Comparison of ENCODE assay signal across 6 cellular contexts in the genomic region with DNA sequence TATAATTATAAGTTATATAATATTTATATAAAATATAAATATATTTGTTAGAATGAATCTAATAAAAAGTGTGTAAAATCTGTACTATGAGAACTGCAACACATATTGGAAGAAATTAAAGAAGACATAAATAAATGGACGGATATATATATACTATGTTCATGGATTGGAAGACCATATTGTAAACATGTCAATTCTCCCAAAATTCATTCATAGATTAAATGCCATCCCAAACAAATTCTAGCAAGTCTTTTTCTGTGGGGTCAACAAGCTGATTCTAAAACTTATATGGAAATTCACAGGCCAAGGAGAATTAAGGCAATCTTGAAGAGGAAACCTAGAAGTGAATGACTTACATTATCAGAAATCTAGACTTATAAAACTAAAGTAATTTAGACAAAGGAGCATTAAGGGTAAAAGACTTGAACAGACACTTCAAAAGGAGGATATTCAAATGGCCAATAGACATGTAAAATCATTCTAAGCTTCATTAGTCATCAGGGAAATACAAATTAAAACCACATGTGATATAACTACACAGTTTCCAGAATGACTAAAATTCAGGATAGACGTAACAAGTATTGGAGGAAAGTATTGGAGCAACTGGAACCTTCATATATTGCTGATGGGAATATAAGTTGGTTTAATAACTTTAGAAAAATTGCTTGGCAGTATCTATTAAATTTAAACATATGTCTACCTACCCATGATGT.
"Had no signal": no experiment of that assay in that cellular context is flagged by ENCODE, and none has a peak within 500 bp of the region (broad histone marks: within the 10 kb centered on the region; RNA-seq: fewer than 3 reads in every experiment).

No MANE protein-coding gene starts in this region.

- H3K36me3 ChIP-seq: HAP-1 had no signal

- H3K9me3 ChIP-seq: HAP-1 had no signal

- ATAC-seq: K562 had no signal

- H3K4me3 ChIP-seq: HAP-1, K562 had no signal

- H3K4me1 ChIP-seq: HAP-1 had no signal

- DNase-seq: GOT3, H7, IMR-90, KG1 had no signal
